In the genomic region with DNA sequence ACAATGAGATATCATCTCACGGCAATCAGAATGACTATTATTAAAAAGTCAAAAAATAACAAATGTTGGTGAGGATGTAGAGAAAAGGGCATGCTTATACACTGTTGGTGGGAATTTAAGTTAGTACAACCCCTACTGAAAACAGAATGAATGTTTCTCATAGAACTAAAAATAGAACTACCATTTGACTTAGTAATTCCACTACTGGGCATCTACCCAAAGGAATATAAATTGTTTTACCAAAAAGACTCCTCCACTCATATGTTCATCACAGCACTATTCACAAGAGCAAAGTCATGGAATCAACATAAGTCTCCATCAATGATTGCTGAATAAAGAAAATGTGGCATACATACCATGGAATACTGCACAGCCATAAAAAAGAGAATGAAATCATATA, we compare ENCODE assay signal across 16 cellular contexts.
"Had no signal": no experiment of that assay in that cellular context is flagged by ENCODE, and none has a peak within 500 bp of the region (broad histone marks: within the 10 kb centered on the region; RNA-seq: fewer than 3 reads in every experiment).

No MANE protein-coding gene starts in this region.

- DNase-seq: activated CD4-positive, alpha-beta T cell treated with anti-CD3 and anti-CD28 coated beads, Interleukin-2, amount 10 ng/mL, durations not matched to agents 7 days and 5 days; activated CD4-positive, CD25-positive, alpha-beta regulatory T cell; activated CD8-positive, alpha-beta memory T cell treated with anti-CD3 and anti-CD28 coated beads, Interleukin-2, amount 50 U/mL, for 48 hours; activated naive CD4-positive, alpha-beta T cell treated with Interleukin-2 at 50 U/mL for 16 hours; activated naive CD8-positive, alpha-beta T cell treated with anti-CD3 and anti-CD28 coated beads, Interleukin-2, amount 50 U/mL, for 24 hours; caudate nucleus; cortex of kidney; effector CD8-positive, alpha-beta T cell; esophagus squamous epithelium; midbrain; pancreas; stimulated activated CD4-positive, alpha-beta T cell treated with anti-CD3 and anti-CD28 coated beads, Interleukin-2, amount 100 ng/mL, for 48 hours; stimulated activated naive CD4-positive, alpha-beta T cell; trophoblast cell had no signal

- H3K4me1 ChIP-seq: esophagus squamous epithelium, pancreas had no signal

- H3K4me3 ChIP-seq: esophagus squamous epithelium, hepatocyte, pancreas had no signal

- H3K27ac ChIP-seq: esophagus squamous epithelium, hepatocyte, pancreas had no signal

- H3K9me3 ChIP-seq: pancreas had no signal

- ATAC-seq: activated naive CD8-positive, alpha-beta T cell treated with anti-CD3 and anti-CD28 coated beads, Interleukin-2, amount 50 U/mL, for 24 hours; left lobe of liver; pancreas had no signal

- H3K27me3 ChIP-seq: esophagus squamous epithelium, hepatocyte, pancreas had no signal

- H3K36me3 ChIP-seq: esophagus squamous epithelium, pancreas had no signal
